ENCODE assay signal across 17 cellular contexts in the genomic region with DNA sequence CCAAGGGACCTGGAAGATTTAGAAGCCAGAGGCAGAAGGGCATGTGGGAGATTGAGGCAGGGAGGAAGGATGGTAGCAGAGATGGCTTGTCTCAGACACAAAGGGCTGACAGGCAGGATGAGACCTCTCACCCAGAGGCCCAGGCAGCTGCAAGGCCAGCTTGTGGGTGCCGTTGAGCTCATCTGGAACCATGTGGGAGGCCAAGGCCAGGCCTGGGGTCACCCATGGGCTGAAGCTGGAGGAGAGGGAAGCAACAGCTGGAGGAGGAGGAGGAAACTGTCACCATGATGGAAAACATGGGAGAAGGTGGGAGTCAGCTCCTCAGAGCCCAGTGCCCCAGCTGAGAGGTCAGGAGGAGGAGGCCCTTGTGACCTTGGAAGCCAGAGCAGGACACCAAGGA. TPM values are rescaled to one million over a fixed set of nuclear protein-coding genes. Genes with fewer than 3 reads are reported as not detected.
"Had no signal": no experiment of that assay in that cellular context is flagged by ENCODE, and none has a peak within 500 bp of the region (broad histone marks: within the 10 kb centered on the region; RNA-seq: fewer than 3 reads in every experiment).

No MANE protein-coding gene starts in this region.

- H3K27ac Mint-ChIP-seq: activated naive CD4-positive, alpha-beta T cell treated with anti-CD3 and anti-CD28 coated beads, Interleukin-2, amount 50 U/mL, for 24 hours; effector memory CD8-positive, alpha-beta T cell; naive B cell had no signal

- DNase-seq: activated CD4-positive, alpha-beta T cell treated with anti-CD3 and anti-CD28 coated beads, Interleukin-2, amount 50 U/mL, for 1 hour; activated CD4-positive, CD25-positive, alpha-beta regulatory T cell treated with anti-CD3 and anti-CD28 coated beads, Interleukin-2, amount 50 U/mL, for 72 hours; activated CD8-positive, alpha-beta memory T cell treated with anti-CD3 and anti-CD28 coated beads, Interleukin-2, amount 50 U/mL, for 48 hours; activated gamma-delta T cell; dermis blood vessel endothelial cell; effector memory CD8-positive, alpha-beta T cell; immature natural killer cell; kidney glomerular epithelial cell; left ventricle myocardium superior; mucosa of descending colon; naive B cell; pancreas; stimulated activated CD4-positive, alpha-beta T cell treated with anti-CD3 and anti-CD28 coated beads, Interleukin-4, amount 100 ng/mL, for 4 hours; stimulated activated naive CD4-positive, alpha-beta T cell; T1000; thyroid gland had no signal

- H3K27me3 ChIP-seq: thyroid gland had no signal

- H3K4me1 Mint-ChIP-seq: activated naive CD4-positive, alpha-beta T cell treated with anti-CD3 and anti-CD28 coated beads, Interleukin-2, amount 50 U/mL, for 24 hours had no signal

- H3K36me3 ChIP-seq: pancreas, thyroid gland had no signal

- H3K4me3 ChIP-seq: mucosa of descending colon, pancreas, thyroid gland had no signal

- H3K9me3 ChIP-seq: mucosa of descending colon, pancreas, thyroid gland had no signal

- H3K9me3 Mint-ChIP-seq: activated naive CD4-positive, alpha-beta T cell treated with anti-CD3 and anti-CD28 coated beads, Interleukin-2, amount 50 U/mL, for 24 hours; effector memory CD8-positive, alpha-beta T cell; immature natural killer cell; naive B cell had no signal

- H3K4me3 Mint-ChIP-seq: activated naive CD4-positive, alpha-beta T cell treated with anti-CD3 and anti-CD28 coated beads, Interleukin-2, amount 50 U/mL, for 24 hours; effector memory CD8-positive, alpha-beta T cell; immature natural killer cell had no signal

- H3K27ac ChIP-seq: pancreas, thyroid gland had no signal

- H3K4me1 ChIP-seq: pancreas had no signal

RNA-seq across cellular contexts. Expression of a gene that starts 6.4 kb away (rescaled TPM):
- polyA plus RNA-seq: immature natural killer cell had no signal

RNA-seq across cellular contexts. Expression of a gene that starts 21.8 kb away (rescaled TPM):
- polyA plus RNA-seq: immature natural killer cell had no signal
